In genomic region chr18:76499596-76500340, GRCh38 we compare ENCODE assay signal across 10 cellular contexts. TPM values are rescaled to one million over a fixed set of nuclear protein-coding genes. Genes with fewer than 3 reads are reported as not detected.
DNase-seq lines count a peak whose midpoint lies in the region; ATAC-seq and TF ChIP-seq lines count a peak whose summit lies in the region.
"Had no signal": no experiment of that assay in that cellular context is flagged by ENCODE, and none has a peak within 500 bp of the region (broad histone marks: within the 10 kb centered on the region; RNA-seq: fewer than 3 reads in every experiment).

No MANE protein-coding gene starts in this region.

- no peaks in the 10 kb centered on the region for H3K9me3 Mint-ChIP-seq in type B pancreatic cell

- no peaks in the 10 kb centered on the region for H3K36me3 ChIP-seq in stomach

- no peak for TF ChIP-seq EP300 in stomach (IDR thresholded peaks at IDR 0.05)

- TF ChIP-seq POLR2A in stomach (IDR thresholded peaks at IDR 0.05) = no peak

- WGBS in stomach, 5 donors = 69 to 80% (median 73%) methylated on average over 11 of the region's 11 CpGs

- TF ChIP-seq CTCF in type B pancreatic cell (conservative IDR thresholded peaks at IDR 0.05) = no peak
- no peak for TF ChIP-seq CTCF in stomach (IDR thresholded peaks at IDR 0.05)

- peaks cover 0 to 14% (median 6%) of the 10 kb centered on the region in 4 donors for H3K4me1 ChIP-seq in stomach

- ATAC-seq in GM19328 (IDR thresholded peaks at IDR 0.05; ENCODE audit: unreplicated experiment) (peak; percentile 85), HG02981 (IDR thresholded peaks at IDR 0.05; ENCODE audit: unreplicated experiment) (peak; percentile 88)

- H3K9me3 ChIP-seq in stomach = no peaks in the 10 kb centered on the region

- no peak overlapping the region for H3K27ac Mint-ChIP-seq in type B pancreatic cell

- H3K36me3 Mint-ChIP-seq in type B pancreatic cell = no peaks in the 10 kb centered on the region

- no peaks in the 10 kb centered on the region for H3K27me3 Mint-ChIP-seq in type B pancreatic cell

- DNase-seq in AML-193 (lab: John Stamatoyannopoulos, UW) (peak; percentile 51 to 69), NOMO-1 treated with dmso at 0.1 percent for 144 hours (lab: John Stamatoyannopoulos, UW; ENCODE audit: unreplicated experiment) (peak; percentile 78), glomerular visceral epithelial cell (ENCODE audit: extremely low spot score) (no peak), type B pancreatic cell (ENCODE audit: extremely low spot score, unreplicated experiment) (no peak), NCI-H82 (lab: John Stamatoyannopoulos, UW) (no peak), stomach (no peak)
- DNase-seq: GOT3, NCI-H2227 treated with DMSO at 0.1 percent for 48 hours had no signal

- no peak overlapping the region for H3K4me3 Mint-ChIP-seq in type B pancreatic cell

- peaks cover 33% of the 10 kb centered on the region for H3K4me1 Mint-ChIP-seq in type B pancreatic cell (ENCODE audit: unreplicated experiment)

- H3K4me3 ChIP-seq in stomach = no peak overlapping the region

- intact Hi-C loops in stomach (cut with DNase I; ENCODE audit: low total_unique reads) = no loop called here

- no peak overlapping the region for H3K27ac ChIP-seq in stomach

- H3K27me3 ChIP-seq in stomach = peaks cover 0 to 1% (median 0%) of the 10 kb centered on the region in 3 donors

RNA-seq across cellular contexts. Expression of gene ZNF516, which starts 4.7 kb away (rescaled TPM):
- total RNA-seq in type B pancreatic cell (ENCODE audit: low replicate concordance) (34.1 and 71.2 TPM in 2 replicates), stomach (10 to 100 TPM; 12.8 to 25.9 (median 17.0) TPM)
- 1 to 10 TPM; 2.3 to 6.9 (median 3.2) TPM for polyA plus RNA-seq in stomach

Comparison
In these comparisons a context has a peak if more than half of its experiments do, and no peak if none do; other contexts are left out.
1. DNase-seq: peak in AML-193 (2 of 2) and NOMO-1 treated with dmso at 0.1 percent for 144 hours (single experiment); none in glomerular visceral epithelial cell (single experiment), type B pancreatic cell (single experiment), NCI-H82 (single experiment) and stomach (single experiment).